In genomic region chr1:31587720-31588423, GRCh38 we compare ENCODE assay signal across 8 cellular contexts. TPM values are rescaled to one million over a fixed set of nuclear protein-coding genes. Genes with fewer than 3 reads are reported as not detected.
DNase-seq lines count a peak whose midpoint lies in the region; ATAC-seq and TF ChIP-seq lines count a peak whose summit lies in the region.

No MANE protein-coding gene starts in this region.

- no peak overlapping the region for H3K4me3 ChIP-seq in HFF-Myc (replicated peaks; ENCODE audit: low read depth, low read length)
- no peak overlapping the region for H3K4me3 ChIP-seq in SJSA1
- H3K4me3 ChIP-seq in adipocyte (ENCODE audit: low read length) = no peak overlapping the region
- H3K4me3 ChIP-seq in hepatocyte = no peak overlapping the region
- no peak overlapping the region for H3K4me3 ChIP-seq in skin epidermis

- ATAC-seq in GM18868 (IDR thresholded peaks at IDR 0.05; ENCODE audit: unreplicated experiment) (no peak), GM18502 (IDR thresholded peaks at IDR 0.05; ENCODE audit: poor library complexity, unreplicated experiment) (no peak)

- peaks cover 37% of the 10 kb centered on the region for H3K4me1 ChIP-seq in SJSA1 (replicated peaks)
- peaks cover 28% of the 10 kb centered on the region for H3K4me1 ChIP-seq in adipocyte (ENCODE audit: control insufficient read depth, insufficient read depth, low read length)
- H3K4me1 ChIP-seq in hepatocyte (ENCODE audit: insufficient read depth) = peaks cover 28% of the 10 kb centered on the region

- no peaks in the 10 kb centered on the region for H3K79me2 ChIP-seq in hepatocyte

- H3K9me2 ChIP-seq in hepatocyte (replicated peaks; ENCODE audit: insufficient read depth) = no peaks in the 10 kb centered on the region

- H3K9me3 ChIP-seq in SJSA1 (replicated peaks) (no peaks in the 10 kb centered on the region), adipocyte (ENCODE audit: control insufficient read depth, low read length) (no peaks in the 10 kb centered on the region), hepatocyte (ENCODE audit: low read depth) (no peaks in the 10 kb centered on the region)

- H3K9ac ChIP-seq in adipocyte (ENCODE audit: low read length) = peak overlapping the region; percentile 8

- H4K20me1 ChIP-seq in hepatocyte (ENCODE audit: insufficient read depth, poor library complexity, severe bottlenecking) = no peaks in the 10 kb centered on the region

- no peak overlapping the region for H2AFZ ChIP-seq in hepatocyte

- peak overlapping the region; percentile 86 for H3K4me2 ChIP-seq in hepatocyte

- WGBS in hepatocyte (ENCODE audit: low lambda C conversion rate, missing lambda C conversion rate) = 77% methylated on average over 14 of the region's 14 CpGs

- H3K27me3 ChIP-seq in SJSA1 (replicated peaks) (no peaks in the 10 kb centered on the region), adipocyte (replicated peaks; ENCODE audit: control insufficient read depth, insufficient read depth, low read length) (no peaks in the 10 kb centered on the region), hepatocyte (no peaks in the 10 kb centered on the region)

- peak; percentile 83 for TF ChIP-seq CTCF in HFF-Myc (IDR thresholded peaks at IDR 0.05; ENCODE audit: low read depth, low read length, missing control alignments)
- peak; percentile 55 for TF ChIP-seq CTCF in hepatocyte (IDR thresholded peaks at IDR 0.05; ENCODE audit: poor library complexity)

- DNase-seq in CD1c-positive myeloid dendritic cell (ENCODE audit: extremely low spot score) (peak; percentile 60), HFF-Myc (ENCODE audit: extremely low read depth, low read depth) (no peak), SJSA1 (ENCODE audit: low read depth in 1 of 2, low spot score in 2 of 2) (peak; percentile 64 to 80), adipocyte (ENCODE audit: low read depth) (peak; percentile 72), hepatocyte (ENCODE audit: low spot score) (peak; percentile 76)

- H3K36me3 ChIP-seq in SJSA1 (no peaks in the 10 kb centered on the region), adipocyte (ENCODE audit: control insufficient read depth, insufficient read depth, low read length, severe bottlenecking) (no peaks in the 10 kb centered on the region), hepatocyte (replicated peaks; ENCODE audit: insufficient read depth, low read depth) (no peaks in the 10 kb centered on the region)

- H3K27ac ChIP-seq in SJSA1 = peak overlapping the region; percentile 88
- H3K27ac ChIP-seq in hepatocyte = peak overlapping the region; percentile 72
- H3K27ac ChIP-seq in skin epidermis = peak overlapping the region in 13 of 21 experiments; percentile 26 to 84 (median 62)

RNA-seq across cellular contexts. Expression of gene TINAGL1, which starts 11.6 kb away (rescaled TPM):
- total RNA-seq in SJSA1 (2014; rRNA removed; shearing (Covaris generic)) = 14.9 and 25.9 TPM in 2 replicates
- 46.2 and 58.3 TPM in 2 replicates for total RNA-seq in hepatocyte
- polyA plus RNA-seq in hepatocyte = 64.4 and 69.4 TPM in 2 replicates

RNA-seq across cellular contexts. Expression of gene HCRTR1, which starts 29.6 kb away (rescaled TPM):
- not detected in 2 replicates for total RNA-seq in SJSA1 (2014; rRNA removed; shearing (Covaris generic))
- total RNA-seq in hepatocyte = 0.28 TPM in 1 of 2 replicates, not detected in the other
- polyA plus RNA-seq in hepatocyte = 0.68 TPM in 1 of 2 replicates, not detected in the other

RNA-seq across cellular contexts. Expression of gene PEF1, which starts 56.8 kb away (rescaled TPM):
- 68.6 and 76.2 TPM in 2 replicates for total RNA-seq in SJSA1 (2014; rRNA removed; shearing (Covaris generic))
- 70.7 and 85.9 TPM in 2 replicates for total RNA-seq in hepatocyte
- polyA plus RNA-seq in hepatocyte = 85.5 and 89.0 TPM in 2 replicates
